Comparison of ENCODE assay signal across 22 cellular contexts in genomic region chr6:34970487-34970886, GRCh38.
A peak's percentile ranks its signal among the peaks of the same experiment; 100 is the strongest.
DNase-seq lines count a peak whose midpoint lies in the region; ATAC-seq, FAIRE-seq and TF ChIP-seq lines count a peak whose summit lies in the region.
"Had no signal": no experiment of that assay in that cellular context is flagged by ENCODE, and none has a peak within 500 bp of the region (broad histone marks: within the 10 kb centered on the region; RNA-seq: fewer than 3 reads in every experiment).

No MANE protein-coding gene starts in this region.

- H3K9me3 ChIP-seq in OCI-LY7 (ENCODE audit: low read length) (no peaks in the 10 kb centered on the region), vagina (no peaks in the 10 kb centered on the region)

- no peak overlapping the region for H3K4me2 ChIP-seq in OCI-LY7 (ENCODE audit: low read length)
- H3K4me2 ChIP-seq: KMS-11 had no signal

- TSS peak; percentile 43 for BruUV-seq in OCI-LY7 (replicated peaks; lab: Mats Ljungman, UMichigan)

- no peak for TF ChIP-seq POLR2A in H54 (IDR thresholded peaks at IDR 0.05; ENCODE audit: low read depth, low read length)
- no peak for TF ChIP-seq POLR2A in vagina (IDR thresholded peaks at IDR 0.05)

- no peaks in the 10 kb centered on the region for H4K20me1 ChIP-seq in OCI-LY7 (ENCODE audit: insufficient read depth, low read length)

- H3K27ac ChIP-seq in OCI-LY7 (ENCODE audit: low read depth, low read length, poor library complexity, severe bottlenecking) (no peak overlapping the region), vagina (no peak overlapping the region)
- H3K27ac ChIP-seq: KMS-11, SK-N-MC had no signal

- H3K4me3 ChIP-seq in OCI-LY7 (ENCODE audit: low read depth, low read length, poor library complexity, severe bottlenecking) (no peak overlapping the region), vagina (no peak overlapping the region)
- H3K4me3 ChIP-seq: SK-N-MC had no signal

- H3K36me3 ChIP-seq in OCI-LY7 (ENCODE audit: insufficient read depth, low read length) (peaks cover 11% of the 10 kb centered on the region), vagina (peaks cover 0 to 15% of the 10 kb centered on the region in 2 donors)

- no peaks in the 10 kb centered on the region for H3K79me2 ChIP-seq in OCI-LY7 (ENCODE audit: insufficient read depth, low read depth, low read length)

- TF ChIP-seq CTCF in OCI-LY7 (conservative IDR thresholded peaks at IDR 0.05; ENCODE audit: low read length) (no peak), vagina (IDR thresholded peaks at IDR 0.05) (no peak)

- CTCF ChIA-PET in OCI-LY7 (lab: Charles Lee; ENCODE audit: unreplicated experiment), result no interaction called here

- POLR2A ChIA-PET in OCI-LY7 (lab: Charles Lee), result no interaction called here

- intact Hi-C loops in OCI-LY7 (cut with micrococcal nuclease; ENCODE audit: unreplicated experiment) (no loop called here), vagina (cut with DNase I) (no loop called here)

- DNase-seq in Daoy (ENCODE audit: low read depth) (peak; percentile 37), H54 (ENCODE audit: insufficient read length, low spot score) (no peak), OCI-LY7 (ENCODE audit: low spot score) (no peak), fibroblast of gingiva (ENCODE audit: low read depth) (peak; percentile 21), SIG-M5 treated with dmso at 0.1 percent for 504 hours (lab: John Stamatoyannopoulos, UW; ENCODE audit: unreplicated experiment) (no peak), vagina (ENCODE audit: extremely low spot score in 2 of 2) (no peak), NCI-H187 (lab: John Stamatoyannopoulos, UW) (no peak)
- DNase-seq: CD4-positive, alpha-beta T cell; H9; NCI-H1048; NCI-H146; NCI-H2081; NCI-H2171 treated with DMSO at 0.1 percent for 48 hours; NCI-H748 treated with DMSO at 0.1 percent for 48 hours; NK-92 treated with Interleukin-12 subunit alpha and Interleukin-12 subunit beta, amount 100 ng/mL, for 24 hours; Right ventricle myocardium superior; T-helper 1 cell had no signal

- FAIRE-seq in H54 (lab: Jason Lieb, UNC), result peak; percentile 23
- FAIRE-seq: A204.1, RCC 7860 had no signal

- ATAC-seq in HG02571 (IDR thresholded peaks at IDR 0.05; ENCODE audit: unreplicated experiment), result no peak

- H3K9me2 ChIP-seq in OCI-LY7 (ENCODE audit: insufficient read depth, low read length), result no peaks in the 10 kb centered on the region

- H3K27me3 ChIP-seq in vagina, result no peaks in the 10 kb centered on the region

- H3K4me1 ChIP-seq in OCI-LY7 (ENCODE audit: insufficient read depth, low read length, poor library complexity, severe bottlenecking) (no peaks in the 10 kb centered on the region), vagina (peaks cover 9% of the 10 kb centered on the region)

- H2AFZ ChIP-seq in OCI-LY7 (ENCODE audit: low read length), result no peak overlapping the region

Comparison
In these comparisons a context has a peak if more than half of its experiments do, and no peak if none do; other contexts are left out.
1. DNase-seq: peak in Daoy (single experiment) and fibroblast of gingiva (single experiment); none in H54 (single experiment), OCI-LY7 (single experiment), SIG-M5 treated with dmso at 0.1 percent for 504 hours (single experiment), vagina (0 of 2) and NCI-H187 (0 of 2).